ENCODE assay signal across 1 cellular context in the genomic region with DNA sequence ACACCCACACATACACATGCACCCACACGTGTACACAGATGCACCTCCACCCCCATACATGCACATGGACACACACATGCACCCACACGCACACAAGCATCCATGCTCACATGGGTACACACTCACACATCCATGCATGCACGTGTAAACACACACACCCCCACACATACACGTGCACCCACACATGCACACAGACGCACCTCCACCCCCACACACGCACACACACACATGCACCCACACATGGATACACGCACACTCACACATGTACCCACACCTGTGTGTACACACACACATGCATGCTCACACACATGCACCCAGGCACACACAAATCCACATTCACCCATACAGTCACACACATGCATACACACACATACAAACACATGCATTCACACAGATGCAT.
TF ChIP-seq lines count a peak whose summit lies in the region.

No MANE protein-coding gene starts in this region.

TF ChIP-seq in IMR-90, 13 proteins besides CTCF, POLR2A, EP300 and RAD21 (continued from another document):
- TF ChIP-seq, protein P1, sequence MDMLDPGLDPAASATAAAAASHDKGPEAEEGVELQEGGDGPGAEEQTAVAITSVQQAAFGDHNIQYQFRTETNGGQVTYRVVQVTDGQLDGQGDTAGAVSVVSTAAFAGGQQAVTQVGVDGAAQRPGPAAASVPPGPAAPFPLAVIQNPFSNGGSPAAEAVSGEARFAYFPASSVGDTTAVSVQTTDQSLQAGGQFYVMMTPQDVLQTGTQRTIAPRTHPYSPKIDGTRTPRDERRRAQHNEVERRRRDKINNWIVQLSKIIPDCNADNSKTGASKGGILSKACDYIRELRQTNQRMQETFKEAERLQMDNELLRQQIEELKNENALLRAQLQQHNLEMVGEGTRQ (IDR thresholded peaks at IDR 0.05; ENCODE audit: low read depth, low read length), result no peak
- no peak for TF ChIP-seq MAZ (IDR thresholded peaks at IDR 0.05; ENCODE audit: borderline replicate concordance, low read depth, low read length)
- TF ChIP-seq MXI1 (IDR thresholded peaks at IDR 0.05; ENCODE audit: borderline replicate concordance, low read depth, low read length), result no peak
- no peak for TF ChIP-seq RCOR1 (IDR thresholded peaks at IDR 0.05; ENCODE audit: insufficient replicate concordance, low read length)
